ENCODE assay signal across 1 cellular context in genomic region chr1:147245129-147245528, GRCh38.
TF ChIP-seq lines count a peak whose summit lies in the region.

No MANE protein-coding gene starts in this region.

TF ChIP-seq in H1, 55 proteins besides CTCF, POLR2A, EP300 and RAD21:
- no peak for TF ChIP-seq TEAD4 (IDR thresholded peaks at IDR 0.05; ENCODE audit: low read depth, low read length)
- TF ChIP-seq PHF8 (conservative IDR thresholded peaks at IDR 0.05; ENCODE audit: low read depth, low read length), result no peak
- no peak for TF ChIP-seq KDM5A (IDR thresholded peaks at IDR 0.05; ENCODE audit: low read length)
- no peak for TF ChIP-seq TAF1 (IDR thresholded peaks at IDR 0.05; ENCODE audit: low read depth, low read length)
- TF ChIP-seq RNF2 (IDR thresholded peaks at IDR 0.05; ENCODE audit: borderline replicate concordance, low read depth, low read length, missing control alignments, poor library complexity, severe bottlenecking), result no peak
- no peak for TF ChIP-seq EZH2 (IDR thresholded peaks at IDR 0.05; ENCODE audit: low read depth, low read length, severe bottlenecking)
- no peak for TF ChIP-seq SUZ12 (IDR thresholded peaks at IDR 0.05; ENCODE audit: low read length)
- TF ChIP-seq TAF7 (optimal IDR thresholded peaks at IDR 0.05; ENCODE audit: borderline replicate concordance, low read depth, low read length), result no peak
- no peak for TF ChIP-seq SRF (IDR thresholded peaks at IDR 0.05; ENCODE audit: low read depth, low read length)
- no peak for TF ChIP-seq CREB1 (IDR thresholded peaks at IDR 0.05)
- TF ChIP-seq CTBP2 (IDR thresholded peaks at IDR 0.05; ENCODE audit: borderline replicate concordance, insufficient read depth, insufficient read length, low read length), result no peak
- no peak for TF ChIP-seq SIX5 (IDR thresholded peaks at IDR 0.05; ENCODE audit: low read depth, low read length)
- no peak for TF ChIP-seq NANOG (IDR thresholded peaks at IDR 0.05; ENCODE audit: insufficient read depth, low read depth, low read length, poor library complexity, severe bottlenecking)
